Comparison of ENCODE assay signal across 9 cellular contexts in genomic region chr6:52858416-52858815, GRCh38. TPM values are rescaled to one million over a fixed set of nuclear protein-coding genes. Genes with fewer than 3 reads are reported as not detected.
"Had no signal": no experiment of that assay in that cellular context is flagged by ENCODE, and none has a peak within 500 bp of the region (broad histone marks: within the 10 kb centered on the region; RNA-seq: fewer than 3 reads in every experiment).

No MANE protein-coding gene starts in this region.

- DNase-seq: GDM1, GF-D8 had no signal

- ATAC-seq: GM12878 had no signal

- H3K4me3 ChIP-seq: GM12878 had no signal

- FAIRE-seq: G401.6, GM12878, GM12891, GM12892, GM18507, GM19239 had no signal

RNA-seq across cellular contexts. Expression of gene GSTA5, which starts 17.8 kb away (rescaled TPM):
- total RNA-seq: G401, GM12878 had no signal
- polyA plus RNA-seq: GM12878 had no signal

RNA-seq across cellular contexts. Expression of gene GSTA3, which starts 51.1 kb away (rescaled TPM):
- total RNA-seq: G401, GM12878 had no signal
- polyA plus RNA-seq: GM12878 had no signal

RNA-seq across cellular contexts. Expression of gene GSTA1, which starts 54.8 kb away (rescaled TPM):
- total RNA-seq: G401 had no signal
- polyA plus RNA-seq: GM12878 had no signal
